ENCODE assay signal across 10 cellular contexts in genomic region chr1:87061742-87062156, GRCh38.
A peak's percentile ranks its signal among the peaks of the same experiment; 100 is the strongest.
DNase-seq lines count a peak whose midpoint lies in the region; ATAC-seq and TF ChIP-seq lines count a peak whose summit lies in the region.
"Had no signal": no experiment of that assay in that cellular context is flagged by ENCODE, and none has a peak within 500 bp of the region (broad histone marks: within the 10 kb centered on the region; RNA-seq: fewer than 3 reads in every experiment).

No MANE protein-coding gene starts in this region.

- H3K4me1 ChIP-seq in BE2C: no peaks in the 10 kb centered on the region

- no peak for TF ChIP-seq CTCF in BE2C (IDR thresholded peaks at IDR 0.05; ENCODE audit: low read depth, low read length)

- H3K4me3 ChIP-seq in BE2C (ENCODE audit: low read depth, low read length): no peak overlapping the region

- ATAC-seq in GM18907 (IDR thresholded peaks at IDR 0.05; ENCODE audit: unreplicated experiment) (peak; percentile 46), HG02623 (IDR thresholded peaks at IDR 0.05; ENCODE audit: unreplicated experiment) (peak; percentile 46)

- no peaks in the 10 kb centered on the region for H3K9me3 ChIP-seq in BE2C

- H3K27me3 ChIP-seq in BE2C: no peaks in the 10 kb centered on the region

- H3K36me3 ChIP-seq in BE2C: no peaks in the 10 kb centered on the region

- DNase-seq in NAMALWA (ENCODE audit: low spot score) (peak; percentile 76), lung microvascular endothelial cell (ENCODE audit: low read depth in 2 of 2) (peak; percentile 35 to 45), NCI-H1048 (lab: John Stamatoyannopoulos, UW) (no peak), BE2C (no peak), iPS-NIHi11 (ENCODE audit: low spot score) (no peak), epidermal melanocyte (ENCODE audit: insufficient read length, low spot score) (no peak)
- DNase-seq: activated naive CD4-positive, alpha-beta T cell treated with Interleukin-2 at 50 U/mL for 16 hours; kidney had no signal

Comparison
In these comparisons a context has a peak if more than half of its experiments do, and no peak if none do; other contexts are left out.
1. DNase-seq: peak in NAMALWA (single experiment) and lung microvascular endothelial cell (2 of 2); none in NCI-H1048 (single experiment), BE2C (single experiment), iPS-NIHi11 (single experiment) and epidermal melanocyte (single experiment).